14 cellular contexts compared by ENCODE assay signal in the genomic region with DNA sequence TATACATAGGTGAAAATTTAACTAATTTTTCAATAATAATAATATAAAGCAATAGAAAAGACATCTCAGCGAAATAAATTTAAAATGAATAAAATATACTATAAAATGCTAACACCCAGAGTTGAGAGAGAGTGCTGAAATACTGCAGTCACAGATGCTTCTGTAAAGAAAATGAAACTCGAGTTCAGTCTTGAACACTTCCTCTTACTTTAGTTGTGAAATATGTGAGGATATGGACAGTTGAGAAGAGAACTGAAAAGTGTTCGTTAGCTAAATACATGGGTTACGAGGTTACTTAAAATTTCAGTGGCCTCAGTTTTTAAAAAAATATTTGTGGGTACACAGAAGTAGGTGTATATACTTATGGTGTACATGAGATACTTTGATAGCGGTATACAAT.
DNase-seq lines count a peak whose midpoint lies in the region; ATAC-seq and TF ChIP-seq lines count a peak whose summit lies in the region.
"Had no signal": no experiment of that assay in that cellular context is flagged by ENCODE, and none has a peak within 500 bp of the region (broad histone marks: within the 10 kb centered on the region; RNA-seq: fewer than 3 reads in every experiment).

No MANE protein-coding gene starts in this region.

- no peaks in the 10 kb centered on the region for H3K27me3 Mint-ChIP-seq in dendritic cell treated with granulocyte-macrophage colony-stimulating factor and Interleukin-4, amounts not matched to agents 40 ng/mL and 50 ng/mL, for 4 days

- H3K36me3 ChIP-seq in GM23248 (ENCODE audit: low read depth) = no peaks in the 10 kb centered on the region
- H3K36me3 ChIP-seq: ovary had no signal

- H3K9ac ChIP-seq in GM23248 = no peak overlapping the region
- H3K9ac ChIP-seq: KMS-11 had no signal

- no peak overlapping the region for H3K4me2 ChIP-seq in GM23248 (ENCODE audit: unreplicated experiment)
- H3K4me2 ChIP-seq: KMS-11 had no signal

- DNase-seq in NCI-H2196 treated with DMSO at 0.1 percent for 48 hours (lab: John Stamatoyannopoulos, UW; ENCODE audit: unreplicated experiment) = no peak
- no peak for DNase-seq in GM23248
- DNase-seq in NCI-H510A (lab: John Stamatoyannopoulos, UW) = no peak
- DNase-seq: activated CD8-positive, alpha-beta memory T cell treated with anti-CD3 and anti-CD28 coated beads, Interleukin-2, amount 50 U/mL, for 48 hours; body of pancreas; kidney glomerular epithelial cell; ovary; T-helper 1 cell had no signal

- H3K4me1 ChIP-seq in GM23248 (ENCODE audit: insufficient read depth) = no peaks in the 10 kb centered on the region
- H3K4me1 ChIP-seq: body of pancreas had no signal

- no peak overlapping the region for H3K4me3 ChIP-seq in GM23248
- H3K4me3 ChIP-seq: body of pancreas, ovary had no signal

- peaks cover 10% of the 10 kb centered on the region for H3K9me3 Mint-ChIP-seq in dendritic cell treated with granulocyte-macrophage colony-stimulating factor and Interleukin-4, amounts not matched to agents 40 ng/mL and 50 ng/mL, for 4 days

- no peaks in the 10 kb centered on the region for H3K9me3 ChIP-seq in GM23248 (ENCODE audit: low read depth)
- H3K9me3 ChIP-seq: body of pancreas, ovary had no signal

- H3K27me3 ChIP-seq in GM23248 (replicated peaks; ENCODE audit: insufficient read depth) = no peaks in the 10 kb centered on the region
- H3K27me3 ChIP-seq: body of pancreas, ovary had no signal

- ATAC-seq in GM18909 (IDR thresholded peaks at IDR 0.05; ENCODE audit: poor library complexity, unreplicated experiment) (peak; percentile 85), HG02588 (IDR thresholded peaks at IDR 0.05; ENCODE audit: unreplicated experiment) (peak; percentile 87), HG03439 (IDR thresholded peaks at IDR 0.05; ENCODE audit: unreplicated experiment) (peak; percentile 87), SK-N-SH treated with all-trans-retinoic acid at 6 μM for 48 hours (no peak)
- ATAC-seq: body of pancreas had no signal

- in situ Hi-C loops in GM23248 (cut with MboI) = no loop called here

- H3K4me1 Mint-ChIP-seq in dendritic cell treated with granulocyte-macrophage colony-stimulating factor and Interleukin-4, amounts not matched to agents 40 ng/mL and 50 ng/mL, for 4 days (ENCODE audit: low read depth) = peaks cover 18% of the 10 kb centered on the region

- H3K4me3 Mint-ChIP-seq in dendritic cell treated with granulocyte-macrophage colony-stimulating factor and Interleukin-4, amounts not matched to agents 40 ng/mL and 50 ng/mL, for 4 days = no peak overlapping the region

- WGBS in GM23248 (ENCODE audit: low coverage in 1 of 2, low lambda C conversion rate in 2 of 2, missing lambda C conversion rate in 2 of 2), 2 experiments = 64 to 65% methylated on average over 5 of the region's 5 CpGs

- no peak overlapping the region for H2AFZ ChIP-seq in GM23248

- H3K27ac Mint-ChIP-seq in dendritic cell treated with granulocyte-macrophage colony-stimulating factor and Interleukin-4, amounts not matched to agents 40 ng/mL and 50 ng/mL, for 4 days = peak overlapping the region; percentile 62

- H3F3A ChIP-seq in GM23248 (ENCODE audit: insufficient read depth) = no peaks in the 10 kb centered on the region

- H4K20me1 ChIP-seq in GM23248 (ENCODE audit: insufficient read depth) = no peaks in the 10 kb centered on the region

- no peaks in the 10 kb centered on the region for H3K79me2 ChIP-seq in GM23248 (ENCODE audit: insufficient read depth)

- intact Hi-C loops in dendritic cell treated with granulocyte-macrophage colony-stimulating factor and Interleukin-4, amounts not matched to agents 40 ng/mL and 50 ng/mL, for 4 days (cut with micrococcal nuclease) = no loop called here

- H3K27ac ChIP-seq in GM23248 = no peak overlapping the region
- H3K27ac ChIP-seq: body of pancreas, KMS-11, ovary had no signal

- H3K36me3 Mint-ChIP-seq in dendritic cell treated with granulocyte-macrophage colony-stimulating factor and Interleukin-4, amounts not matched to agents 40 ng/mL and 50 ng/mL, for 4 days (ENCODE audit: low read depth) = no peaks in the 10 kb centered on the region

- H3K9me2 ChIP-seq in GM23248 (ENCODE audit: insufficient read depth) = 0 out of 2 replicates have a peak, but pooled peaks cover 3% of the 10 kb centered on the region

TF ChIP-seq in SK-N-SH treated with all-trans-retinoic acid at 6 μM for 48 hours, 23 proteins besides CTCF, POLR2A, EP300 and RAD21:
- TF ChIP-seq TCF4 (CRISPR knock-in tag; IDR thresholded peaks at IDR 0.05; ENCODE audit: borderline replicate concordance) (no peak), OSR1 (CRISPR knock-in tag; IDR thresholded peaks at IDR 0.05) (no peak), TOX (CRISPR knock-in tag; IDR thresholded peaks at IDR 0.05; ENCODE audit: borderline replicate concordance) (no peak), ZNF70 (CRISPR knock-in tag; IDR thresholded peaks at IDR 0.05) (no peak), PPARA (CRISPR knock-in tag; IDR thresholded peaks at IDR 0.05; ENCODE audit: borderline replicate concordance) (no peak), ZNF565 (CRISPR knock-in tag; conservative IDR thresholded peaks at IDR 0.05; ENCODE audit: low read depth) (no peak)
- TF ChIP-seq, protein P1, sequence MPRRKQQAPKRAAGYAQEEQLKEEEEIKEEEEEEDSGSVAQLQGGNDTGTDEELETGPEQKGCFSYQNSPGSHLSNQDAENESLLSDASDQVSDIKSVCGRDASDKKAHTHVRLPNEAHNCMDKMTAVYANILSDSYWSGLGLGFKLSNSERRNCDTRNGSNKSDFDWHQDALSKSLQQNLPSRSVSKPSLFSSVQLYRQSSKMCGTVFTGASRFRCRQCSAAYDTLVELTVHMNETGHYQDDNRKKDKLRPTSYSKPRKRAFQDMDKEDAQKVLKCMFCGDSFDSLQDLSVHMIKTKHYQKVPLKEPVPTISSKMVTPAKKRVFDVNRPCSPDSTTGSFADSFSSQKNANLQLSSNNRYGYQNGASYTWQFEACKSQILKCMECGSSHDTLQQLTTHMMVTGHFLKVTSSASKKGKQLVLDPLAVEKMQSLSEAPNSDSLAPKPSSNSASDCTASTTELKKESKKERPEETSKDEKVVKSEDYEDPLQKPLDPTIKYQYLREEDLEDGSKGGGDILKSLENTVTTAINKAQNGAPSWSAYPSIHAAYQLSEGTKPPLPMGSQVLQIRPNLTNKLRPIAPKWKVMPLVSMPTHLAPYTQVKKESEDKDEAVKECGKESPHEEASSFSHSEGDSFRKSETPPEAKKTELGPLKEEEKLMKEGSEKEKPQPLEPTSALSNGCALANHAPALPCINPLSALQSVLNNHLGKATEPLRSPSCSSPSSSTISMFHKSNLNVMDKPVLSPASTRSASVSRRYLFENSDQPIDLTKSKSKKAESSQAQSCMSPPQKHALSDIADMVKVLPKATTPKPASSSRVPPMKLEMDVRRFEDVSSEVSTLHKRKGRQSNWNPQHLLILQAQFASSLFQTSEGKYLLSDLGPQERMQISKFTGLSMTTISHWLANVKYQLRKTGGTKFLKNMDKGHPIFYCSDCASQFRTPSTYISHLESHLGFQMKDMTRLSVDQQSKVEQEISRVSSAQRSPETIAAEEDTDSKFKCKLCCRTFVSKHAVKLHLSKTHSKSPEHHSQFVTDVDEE (CRISPR knock-in tag; IDR thresholded peaks at IDR 0.05) = no peak
